24 cellular contexts compared by ENCODE assay signal in genomic region chr12:32336261-32336660, GRCh38.
"Had no signal": no experiment of that assay in that cellular context is flagged by ENCODE, and none has a peak within 500 bp of the region (broad histone marks: within the 10 kb centered on the region; RNA-seq: fewer than 3 reads in every experiment).

No MANE protein-coding gene starts in this region.

- H3K27ac ChIP-seq: dorsolateral prefrontal cortex, heart right ventricle, ovary, psoas muscle, sigmoid colon, skin epidermis, spleen, thoracic aorta, tibial nerve, upper lobe of left lung, uterus had no signal

- DNase-seq: dorsolateral prefrontal cortex; effector CD4-positive, alpha-beta T cell; foreskin melanocyte; glutamatergic neuron; heart right ventricle; hippocampal formation; immature natural killer cell; kidney; natural killer cell; occipital lobe; ovary; posterior cingulate gyrus; psoas muscle; right cardiac atrium; sigmoid colon; spleen; stimulated activated naive B cell treated with anti-CD40 and anti-IgM and Interleukin-4, amounts not matched to agents 10 μg/mL and 1 μg/mL and 100 μg/mL, for 72 hours; upper lobe of left lung; uterus had no signal

- H3K9me3 ChIP-seq: heart right ventricle, ovary, psoas muscle, sigmoid colon, spleen, thoracic aorta, tibial nerve, upper lobe of left lung, uterus had no signal

- ATAC-seq: heart right ventricle; left lobe of liver; natural killer cell; psoas muscle; right cardiac atrium; stimulated activated naive B cell treated with anti-CD40 and anti-IgM and Interleukin-4, amounts not matched to agents 10 μg/mL and 1 μg/mL and 100 μg/mL, for 72 hours had no signal

- H3K27me3 ChIP-seq: dorsolateral prefrontal cortex, heart right ventricle, ovary, sigmoid colon, spleen, tibial nerve, upper lobe of left lung, uterus had no signal

- H3K4me3 ChIP-seq: dorsolateral prefrontal cortex, heart right ventricle, lung, ovary, psoas muscle, sigmoid colon, skin epidermis, spleen, thoracic aorta, tibial nerve, upper lobe of left lung, uterus had no signal

- H3K36me3 ChIP-seq: ovary, uterus had no signal

- H3K4me1 ChIP-seq: psoas muscle, sigmoid colon, spleen, tibial nerve, uterus had no signal
